In genomic region chr20:23629017-23629541, GRCh38 we compare ENCODE assay signal across 12 cellular contexts. TPM values are rescaled to one million over a fixed set of nuclear protein-coding genes. Genes with fewer than 3 reads are reported as not detected.
DNase-seq lines count a peak whose midpoint lies in the region; ATAC-seq and TF ChIP-seq lines count a peak whose summit lies in the region.
"Had no signal": no experiment of that assay in that cellular context is flagged by ENCODE, and none has a peak within 500 bp of the region (broad histone marks: within the 10 kb centered on the region; RNA-seq: fewer than 3 reads in every experiment).

No MANE protein-coding gene starts in this region.

- H4K20me1 ChIP-seq in BLaER1 = no peaks in the 10 kb centered on the region
- no peaks in the 10 kb centered on the region for H4K20me1 ChIP-seq in PC-3 (ENCODE audit: low read length)

- no peak overlapping the region for H2AFZ ChIP-seq in PC-3 (ENCODE audit: low read length)

- no peak overlapping the region for H3K9ac ChIP-seq in BLaER1
- no peak overlapping the region for H3K9ac ChIP-seq in PC-3 (ENCODE audit: low read length)

- H3K4me1 ChIP-seq in BLaER1 (peaks cover 62% of the 10 kb centered on the region), PC-3 (ENCODE audit: insufficient read depth, low read length) (peaks cover 28% of the 10 kb centered on the region)

- H3K79me2 ChIP-seq in PC-3 (ENCODE audit: low read length) = no peaks in the 10 kb centered on the region

- DNase-seq in PC-3 (peak; percentile 94), myocyte (ENCODE audit: low read depth) (peak; percentile 94), endothelial cell (ENCODE audit: low spot score) (no peak), NCI-H1694 (lab: John Stamatoyannopoulos, UW) (no peak)
- DNase-seq: NCI-H187 treated with DMSO at 0.1 percent for 48 hours, T-helper 9 cell had no signal

- no peaks in the 10 kb centered on the region for H3F3A ChIP-seq in PC-3 (ENCODE audit: low read length, unreplicated experiment)

- H3K36me3 ChIP-seq in BLaER1 (peaks cover 17% of the 10 kb centered on the region), PC-3 (ENCODE audit: low read depth, low read length) (no peaks in the 10 kb centered on the region)

- TF ChIP-seq CTCF in PC-3 (conservative IDR thresholded peaks at IDR 0.05; ENCODE audit: low read depth, low read length) = no peak
- no peak for TF ChIP-seq CTCF in endothelial cell (IDR thresholded peaks at IDR 0.05; ENCODE audit: unreplicated experiment)

- H3K9me2 ChIP-seq in PC-3 (replicated peaks; ENCODE audit: low read length) = no peaks in the 10 kb centered on the region

- intact Hi-C loops in PC-3 (cut with micrococcal nuclease) = loop anchor here (5.0 kb wide), 1 partner anchor 267 kb away; the partner anchor contains the start of gene GZF1

- no peaks in the 10 kb centered on the region for H3K36me3 Mint-ChIP-seq in endothelial cell (ENCODE audit: low read depth, unreplicated experiment)
- H3K36me3 Mint-ChIP-seq: activated naive CD4-positive, alpha-beta T cell treated with anti-CD3 and anti-CD28 coated beads, Interleukin-2, amount 50 U/mL, for 24 hours had no signal

- H3K4me1 Mint-ChIP-seq in endothelial cell (ENCODE audit: unreplicated experiment) = no peaks in the 10 kb centered on the region
- H3K4me1 Mint-ChIP-seq: activated naive CD4-positive, alpha-beta T cell treated with anti-CD3 and anti-CD28 coated beads, Interleukin-2, amount 50 U/mL, for 24 hours had no signal

- peak overlapping the region; percentile 70 for H3K4me2 ChIP-seq in BLaER1
- H3K4me2 ChIP-seq in PC-3 (ENCODE audit: low read length) = peak overlapping the region; percentile 24; the same call in 1 of the 2 replicates

- H3K4me3 ChIP-seq in BLaER1 (no peak overlapping the region), PC-3 (ENCODE audit: low read length) (no peak overlapping the region)

- no TSS peak for BruUV-seq in PC-3 (replicated peaks; lab: Mats Ljungman, UMichigan)

- H3K27me3 Mint-ChIP-seq in endothelial cell (ENCODE audit: unreplicated experiment) = no peaks in the 10 kb centered on the region

- no peak overlapping the region for H3K4me3 Mint-ChIP-seq in endothelial cell (ENCODE audit: unreplicated experiment)
- H3K4me3 Mint-ChIP-seq: activated naive CD4-positive, alpha-beta T cell treated with anti-CD3 and anti-CD28 coated beads, Interleukin-2, amount 50 U/mL, for 24 hours had no signal

- peaks cover 9% of the 10 kb centered on the region for H3K9me3 ChIP-seq in BLaER1
- H3K9me3 ChIP-seq in PC-3 (ENCODE audit: low read length) = no peaks in the 10 kb centered on the region

- H3K9me3 Mint-ChIP-seq in endothelial cell (ENCODE audit: unreplicated experiment) = no peaks in the 10 kb centered on the region
- H3K9me3 Mint-ChIP-seq: activated naive CD4-positive, alpha-beta T cell treated with anti-CD3 and anti-CD28 coated beads, Interleukin-2, amount 50 U/mL, for 24 hours had no signal

- no peak overlapping the region for H3K27ac Mint-ChIP-seq in endothelial cell (ENCODE audit: unreplicated experiment)
- H3K27ac Mint-ChIP-seq: activated naive CD4-positive, alpha-beta T cell treated with anti-CD3 and anti-CD28 coated beads, Interleukin-2, amount 50 U/mL, for 24 hours had no signal

- H3K27ac ChIP-seq in BLaER1 = peak overlapping the region; percentile 69
- peak overlapping the region; percentile 45 for H3K27ac ChIP-seq in PC-3 (ENCODE audit: low read length)

- CTCF ChIA-PET in PC-3 (lab: Charles Lee) = interaction anchor here (0.5 kb wide), 1 partner anchor 279 kb away, joined by 4 read pairs; no protein-coding TSS in a partner anchor

- POLR2A ChIA-PET in PC-3 (lab: Charles Lee; ENCODE audit: unreplicated experiment) = interaction anchor here (0.7 kb wide), 1 partner anchor 16 kb away, joined by 3 read pairs; no protein-coding TSS in a partner anchor

- peak; percentile 99 for ATAC-seq in PC-3
- ATAC-seq in esophagus mucosa = peak; percentile 94
- no peak for ATAC-seq in HG02973 (IDR thresholded peaks at IDR 0.05; ENCODE audit: unreplicated experiment)
- no peak for ATAC-seq in HG03095 (IDR thresholded peaks at IDR 0.05; ENCODE audit: unreplicated experiment)

- H3K27me3 ChIP-seq in BLaER1 (no peaks in the 10 kb centered on the region), PC-3 (ENCODE audit: low read length) (no peaks in the 10 kb centered on the region)

RNA-seq across cellular contexts. Expression of gene CST3, which starts 8.7 kb away (rescaled TPM):
- total RNA-seq in PC-3 (2014; rRNA removed) (311 and 331 TPM in 2 replicates), esophagus mucosa (292 TPM), myocyte (534 and 577 TPM in 2 replicates), endothelial cell (ENCODE audit: unreplicated experiment) (40.6 TPM)
- polyA plus RNA-seq in myocyte (2012) = 367 TPM

RNA-seq across cellular contexts. Expression of gene CST9, which starts 23.4 kb away (rescaled TPM):
- not detected in 2 replicates for total RNA-seq in PC-3 (2014; rRNA removed)
- not detected for total RNA-seq in esophagus mucosa
- not detected in 2 replicates for total RNA-seq in myocyte
- polyA plus RNA-seq in myocyte (2012) = not detected
- not detected for total RNA-seq in endothelial cell (ENCODE audit: unreplicated experiment)
- total RNA-seq: lower leg skin had no signal

RNA-seq across cellular contexts. Expression of gene CST4, which starts 59.8 kb away (rescaled TPM):
- total RNA-seq in PC-3 (2014; rRNA removed) (0.98 TPM in 1 of 2 replicates, not detected in the other), esophagus mucosa (not detected), myocyte (not detected in 2 replicates), endothelial cell (ENCODE audit: unreplicated experiment) (not detected)
- polyA plus RNA-seq in myocyte (2012) = not detected
- total RNA-seq: lower leg skin had no signal

Comparison
In these comparisons a context has a peak if more than half of its experiments do, and no peak if none do; other contexts are left out.
1. ATAC-seq: peak in PC-3 (single experiment) and esophagus mucosa (single experiment); none in HG02973 (single experiment) and HG03095 (single experiment).
2. DNase-seq: peak in PC-3 (single experiment) and myocyte (single experiment); none in endothelial cell (single experiment) and NCI-H1694 (single experiment).